Comparison of ENCODE assay signal across 1 cellular context in the genomic region with DNA sequence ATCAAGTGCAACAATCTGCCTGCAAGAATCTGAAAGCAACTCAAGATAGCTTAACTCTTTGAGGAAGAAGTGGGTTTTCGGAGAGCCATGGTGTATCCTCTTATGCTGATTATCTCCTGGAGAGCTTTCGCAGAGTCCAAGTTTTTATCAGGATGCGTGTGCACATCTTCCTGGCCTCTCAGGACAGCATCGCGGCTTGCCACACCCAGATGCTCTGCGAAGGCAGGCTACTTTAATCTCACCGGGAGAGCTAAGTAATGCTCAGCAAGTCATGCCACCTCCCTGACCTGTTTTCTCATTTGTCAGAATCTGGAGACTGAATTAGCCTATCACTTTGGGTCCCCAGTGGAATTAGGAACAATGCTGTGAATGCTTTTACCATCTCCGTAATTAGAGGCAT.
TF ChIP-seq lines count a peak whose summit lies in the region.

No MANE protein-coding gene starts in this region.

TF ChIP-seq in K562, 482 proteins besides CTCF, POLR2A, EP300 and RAD21 (continued from another document):
- TF ChIP-seq, protein P1, sequence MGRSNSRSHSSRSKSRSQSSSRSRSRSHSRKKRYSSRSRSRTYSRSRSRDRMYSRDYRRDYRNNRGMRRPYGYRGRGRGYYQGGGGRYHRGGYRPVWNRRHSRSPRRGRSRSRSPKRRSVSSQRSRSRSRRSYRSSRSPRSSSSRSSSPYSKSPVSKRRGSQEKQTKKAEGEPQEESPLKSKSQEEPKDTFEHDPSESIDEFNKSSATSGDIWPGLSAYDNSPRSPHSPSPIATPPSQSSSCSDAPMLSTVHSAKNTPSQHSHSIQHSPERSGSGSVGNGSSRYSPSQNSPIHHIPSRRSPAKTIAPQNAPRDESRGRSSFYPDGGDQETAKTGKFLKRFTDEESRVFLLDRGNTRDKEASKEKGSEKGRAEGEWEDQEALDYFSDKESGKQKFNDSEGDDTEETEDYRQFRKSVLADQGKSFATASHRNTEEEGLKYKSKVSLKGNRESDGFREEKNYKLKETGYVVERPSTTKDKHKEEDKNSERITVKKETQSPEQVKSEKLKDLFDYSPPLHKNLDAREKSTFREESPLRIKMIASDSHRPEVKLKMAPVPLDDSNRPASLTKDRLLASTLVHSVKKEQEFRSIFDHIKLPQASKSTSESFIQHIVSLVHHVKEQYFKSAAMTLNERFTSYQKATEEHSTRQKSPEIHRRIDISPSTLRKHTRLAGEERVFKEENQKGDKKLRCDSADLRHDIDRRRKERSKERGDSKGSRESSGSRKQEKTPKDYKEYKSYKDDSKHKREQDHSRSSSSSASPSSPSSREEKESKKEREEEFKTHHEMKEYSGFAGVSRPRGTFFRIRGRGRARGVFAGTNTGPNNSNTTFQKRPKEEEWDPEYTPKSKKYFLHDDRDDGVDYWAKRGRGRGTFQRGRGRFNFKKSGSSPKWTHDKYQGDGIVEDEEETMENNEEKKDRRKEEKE (IDR thresholded peaks at IDR 0.05; ENCODE audit: borderline replicate concordance in 1 of 2, control insufficient read depth in 1 of 2, low read depth in 2 of 2, low read length in 1 of 2): no peak
- peak; percentile 72; the same call in 1 of the 2 replicates for TF ChIP-seq CTBP1 (IDR thresholded peaks at IDR 0.05; ENCODE audit: borderline replicate concordance)
- TF ChIP-seq SMAD4 (CRISPR knock-in tag; conservative IDR thresholded peaks at IDR 0.05): no peak
- no peak for TF ChIP-seq CHD2 (IDR thresholded peaks at IDR 0.05; ENCODE audit: low read depth, low read length)
- TF ChIP-seq ZNF212 (CRISPR knock-in tag; IDR thresholded peaks at IDR 0.05): no peak
